In genomic region chr21:39316062-39316461, GRCh38 we compare ENCODE assay signal across 18 cellular contexts. TPM values are rescaled to one million over a fixed set of nuclear protein-coding genes. Genes with fewer than 3 reads are reported as not detected.
DNase-seq lines count a peak whose midpoint lies in the region; ATAC-seq and TF ChIP-seq lines count a peak whose summit lies in the region.
"Had no signal": no experiment of that assay in that cellular context is flagged by ENCODE, and none has a peak within 500 bp of the region (broad histone marks: within the 10 kb centered on the region; RNA-seq: fewer than 3 reads in every experiment).

No MANE protein-coding gene starts in this region.

- intact Hi-C loops in activated CD8-positive, alpha-beta T cell treated with anti-CD3 and anti-CD28 coated beads for 36 hours (cut with micrococcal nuclease) = no loop called here
- intact Hi-C loops in activated T-helper 1 cell treated with anti-CD3 and anti-CD28 coated beads, Interleukin-12 subunit alpha, Interleukin-12 subunit beta, Interleukin-2, Interleukin-4 antibody, amounts not matched to agents 30 ng/mL and 10 ng/mL and 1 ng/mL, durations not matched to agents 14 hours and 24 hours and 36 hours (cut with micrococcal nuclease) = no loop called here
- intact Hi-C loops in left ventricle myocardium inferior (cut with micrococcal nuclease) = no loop called here

- H3K4me1 ChIP-seq in KMS-11 (ENCODE audit: low read depth, poor library complexity, severe bottlenecking) (peaks cover 37% of the 10 kb centered on the region), left ventricle myocardium inferior (peaks cover 62% of the 10 kb centered on the region)

- H3K9ac ChIP-seq in KMS-11 = no peak overlapping the region

- H3K27me3 ChIP-seq in KMS-11 (ENCODE audit: insufficient read depth, low read depth) (no peaks in the 10 kb centered on the region), left ventricle myocardium inferior (ENCODE audit: low read depth) (no peaks in the 10 kb centered on the region)
- H3K27me3 ChIP-seq: colonic mucosa, vagina had no signal

- H3K79me2 ChIP-seq in KMS-11 (ENCODE audit: insufficient read depth, low read depth) = peaks cover 18% of the 10 kb centered on the region

- no peak overlapping the region for H2AFZ ChIP-seq in KMS-11 (ENCODE audit: low read depth)

- H3K36me3 Mint-ChIP-seq in activated CD8-positive, alpha-beta T cell treated with anti-CD3 and anti-CD28 coated beads for 36 hours (ENCODE audit: low read depth) = peaks cover 11% of the 10 kb centered on the region
- peaks cover 11% of the 10 kb centered on the region for H3K36me3 Mint-ChIP-seq in activated CD8-positive, alpha-beta T cell treated with anti-CD3 and anti-CD28 coated beads, Interleukin-2, amount 10 ng/mL, durations not matched to agents 7 days and 5 days (ENCODE audit: low read depth)
- H3K36me3 Mint-ChIP-seq in nephron (ENCODE audit: low read depth) = peaks cover 13% of the 10 kb centered on the region
- H3K36me3 Mint-ChIP-seq in activated T-helper 1 cell treated with anti-CD3 and anti-CD28 coated beads, Interleukin-12 subunit alpha, Interleukin-12 subunit beta, Interleukin-2, Interleukin-4 antibody, amounts not matched to agents 30 ng/mL and 10 ng/mL and 1 ng/mL, durations not matched to agents 14 hours and 24 hours and 36 hours (ENCODE audit: low read depth) = peaks cover 10% of the 10 kb centered on the region

- H3K4me1 Mint-ChIP-seq in activated CD8-positive, alpha-beta T cell treated with anti-CD3 and anti-CD28 coated beads for 36 hours (ENCODE audit: low read depth) = peaks cover 27% of the 10 kb centered on the region
- H3K4me1 Mint-ChIP-seq in activated CD8-positive, alpha-beta T cell treated with anti-CD3 and anti-CD28 coated beads, Interleukin-2, amount 10 ng/mL, durations not matched to agents 7 days and 5 days (ENCODE audit: low read depth) = peaks cover 27% of the 10 kb centered on the region
- H3K4me1 Mint-ChIP-seq in nephron = peaks cover 43% of the 10 kb centered on the region
- H3K4me1 Mint-ChIP-seq in activated T-helper 1 cell treated with anti-CD3 and anti-CD28 coated beads, Interleukin-12 subunit alpha, Interleukin-12 subunit beta, Interleukin-2, Interleukin-4 antibody, amounts not matched to agents 30 ng/mL and 10 ng/mL and 1 ng/mL, durations not matched to agents 14 hours and 24 hours and 36 hours (ENCODE audit: low read depth) = peaks cover 24% of the 10 kb centered on the region

- no peak overlapping the region for H3K27ac Mint-ChIP-seq in activated CD8-positive, alpha-beta T cell treated with anti-CD3 and anti-CD28 coated beads for 36 hours
- no peak overlapping the region for H3K27ac Mint-ChIP-seq in activated CD8-positive, alpha-beta T cell treated with anti-CD3 and anti-CD28 coated beads, Interleukin-2, amount 10 ng/mL, durations not matched to agents 7 days and 5 days
- peak overlapping the region; percentile 41 to 72 (median 54) for H3K27ac Mint-ChIP-seq in nephron
- no peak overlapping the region for H3K27ac Mint-ChIP-seq in activated T-helper 1 cell treated with anti-CD3 and anti-CD28 coated beads, Interleukin-12 subunit alpha, Interleukin-12 subunit beta, Interleukin-2, Interleukin-4 antibody, amounts not matched to agents 30 ng/mL and 10 ng/mL and 1 ng/mL, durations not matched to agents 14 hours and 24 hours and 36 hours
- H3K27ac Mint-ChIP-seq: activated naive CD8-positive, alpha-beta T cell treated with anti-CD3 and anti-CD28 coated beads, Interleukin-2, amount 10 ng/mL, durations not matched to agents 7 days and 5 days had no signal

- no peak for DNase-seq in activated CD8-positive, alpha-beta T cell treated with anti-CD3 and anti-CD28 coated beads for 36 hours
- DNase-seq in activated CD8-positive, alpha-beta T cell treated with anti-CD3 and anti-CD28 coated beads, Interleukin-2, amount 10 ng/mL, durations not matched to agents 7 days and 5 days = no peak
- peak; percentile 38 for DNase-seq in amniotic epithelial cell (ENCODE audit: low read depth)
- no peak for DNase-seq in activated T-helper 1 cell treated with anti-CD3 and anti-CD28 coated beads, Interleukin-12 subunit alpha, Interleukin-12 subunit beta, Interleukin-2, Interleukin-4 antibody, amounts not matched to agents 30 ng/mL and 10 ng/mL and 1 ng/mL, durations not matched to agents 14 hours and 24 hours and 36 hours (ENCODE audit: low spot score)
- DNase-seq in left ventricle myocardium inferior = no peak
- DNase-seq: activated CD4-positive, CD25-positive, alpha-beta regulatory T cell treated with anti-CD3 and anti-CD28 coated beads, Interleukin-2, amount 50 U/mL, for 72 hours; activated naive CD8-positive, alpha-beta T cell treated with anti-CD3 and anti-CD28 coated beads, Interleukin-2, amount 10 ng/mL, durations not matched to agents 7 days and 5 days; colonic mucosa; DND-41; foreskin melanocyte; NCI-H2029 treated with DMSO at 0.1 percent for 48 hours; NK-92 treated with Interleukin-12 subunit alpha and Interleukin-12 subunit beta, amount 100 ng/mL, for 24 hours; small intestine had no signal

- no peaks in the 10 kb centered on the region for H3K27me3 Mint-ChIP-seq in activated CD8-positive, alpha-beta T cell treated with anti-CD3 and anti-CD28 coated beads for 36 hours
- peaks cover 8% of the 10 kb centered on the region for H3K27me3 Mint-ChIP-seq in activated CD8-positive, alpha-beta T cell treated with anti-CD3 and anti-CD28 coated beads, Interleukin-2, amount 10 ng/mL, durations not matched to agents 7 days and 5 days (ENCODE audit: low read depth)
- no peaks in the 10 kb centered on the region for H3K27me3 Mint-ChIP-seq in nephron (ENCODE audit: low read depth)
- peaks cover 2% of the 10 kb centered on the region for H3K27me3 Mint-ChIP-seq in activated T-helper 1 cell treated with anti-CD3 and anti-CD28 coated beads, Interleukin-12 subunit alpha, Interleukin-12 subunit beta, Interleukin-2, Interleukin-4 antibody, amounts not matched to agents 30 ng/mL and 10 ng/mL and 1 ng/mL, durations not matched to agents 14 hours and 24 hours and 36 hours (ENCODE audit: insufficient read depth)

- POLR2A ChIA-PET in activated CD8-positive, alpha-beta T cell treated with anti-CD3 and anti-CD28 coated beads for 36 hours (lab: Charles Lee) = interaction anchor here (4.7 to 7.9 kb wide), 2 partner anchors 31 to 70 kb away, joined by 31 to 111 read pairs; partner anchors contain the start of gene HMGN1
- POLR2A ChIA-PET in activated CD8-positive, alpha-beta T cell treated with anti-CD3 and anti-CD28 coated beads, Interleukin-2, amount 10 ng/mL, durations not matched to agents 7 days and 5 days (lab: Charles Lee) = no interaction called here

- H4K20me1 ChIP-seq in KMS-11 (ENCODE audit: insufficient read depth) = peaks cover 9% of the 10 kb centered on the region; the same call in 1 of the 2 replicates

- peak overlapping the region; percentile 19; the same call in 1 of the 2 replicates for H3K4me2 ChIP-seq in KMS-11

- ATAC-seq in activated CD8-positive, alpha-beta T cell treated with anti-CD3 and anti-CD28 coated beads for 36 hours = peak; percentile 11
- no peak for ATAC-seq in activated CD8-positive, alpha-beta T cell treated with anti-CD3 and anti-CD28 coated beads, Interleukin-2, amount 10 ng/mL, durations not matched to agents 7 days and 5 days
- ATAC-seq in HG03139 (IDR thresholded peaks at IDR 0.05; ENCODE audit: unreplicated experiment) = no peak
- ATAC-seq: SK-N-SH treated with all-trans-retinoic acid at 6 μM for 48 hours had no signal

- no peaks in the 10 kb centered on the region for H3K36me3 ChIP-seq in KMS-11 (ENCODE audit: insufficient read depth)
- H3K36me3 ChIP-seq in left ventricle myocardium inferior = peaks cover 7% of the 10 kb centered on the region
- H3K36me3 ChIP-seq: colonic mucosa, vagina had no signal

- peak overlapping the region; percentile 6; the same call in 1 of the 2 replicates for H3K27ac ChIP-seq in KMS-11
- H3K27ac ChIP-seq in left ventricle myocardium inferior (replicated peaks) = no peak overlapping the region
- H3K27ac ChIP-seq: colonic mucosa, vagina had no signal

- H3K9me3 ChIP-seq in left ventricle myocardium inferior (replicated peaks) = no peaks in the 10 kb centered on the region
- H3K9me3 ChIP-seq: colonic mucosa, vagina had no signal

- CTCF ChIA-PET in activated CD8-positive, alpha-beta T cell treated with anti-CD3 and anti-CD28 coated beads for 36 hours (lab: Charles Lee) = interaction anchor here (1.2 kb wide), 1 partner anchor 72 kb away, joined by 3 read pairs; no protein-coding TSS in a partner anchor
- CTCF ChIA-PET in activated CD8-positive, alpha-beta T cell treated with anti-CD3 and anti-CD28 coated beads, Interleukin-2, amount 10 ng/mL, durations not matched to agents 7 days and 5 days (lab: Charles Lee) = no interaction called here

- TF ChIP-seq CTCF in activated CD8-positive, alpha-beta T cell treated with anti-CD3 and anti-CD28 coated beads for 36 hours (IDR thresholded peaks at IDR 0.05) = no peak
- TF ChIP-seq CTCF in KMS-11 (conservative IDR thresholded peaks at IDR 0.05; ENCODE audit: low read depth, low read length) (no peak), nephron (IDR thresholded peaks at IDR 0.05; ENCODE audit: unreplicated experiment in 3 of 3) (no peak), left ventricle myocardium inferior (IDR thresholded peaks at IDR 0.05; ENCODE audit: borderline replicate concordance) (no peak)

- H3K4me3 ChIP-seq in KMS-11 (IDR thresholded peaks at IDR 0.05; ENCODE audit: insufficient read depth, low read depth, low read length) = no peak overlapping the region
- no peak overlapping the region for H3K4me3 ChIP-seq in left ventricle myocardium inferior
- H3K4me3 ChIP-seq: colonic mucosa, vagina had no signal

- no peak overlapping the region for H3K4me3 Mint-ChIP-seq in activated CD8-positive, alpha-beta T cell treated with anti-CD3 and anti-CD28 coated beads for 36 hours
- no peak overlapping the region for H3K4me3 Mint-ChIP-seq in activated CD8-positive, alpha-beta T cell treated with anti-CD3 and anti-CD28 coated beads, Interleukin-2, amount 10 ng/mL, durations not matched to agents 7 days and 5 days
- H3K4me3 Mint-ChIP-seq in nephron = peak overlapping the region; percentile 11 to 59 (median 51)
- H3K4me3 Mint-ChIP-seq in activated T-helper 1 cell treated with anti-CD3 and anti-CD28 coated beads, Interleukin-12 subunit alpha, Interleukin-12 subunit beta, Interleukin-2, Interleukin-4 antibody, amounts not matched to agents 30 ng/mL and 10 ng/mL and 1 ng/mL, durations not matched to agents 14 hours and 24 hours and 36 hours = no peak overlapping the region
- H3K4me3 Mint-ChIP-seq: activated naive CD8-positive, alpha-beta T cell treated with anti-CD3 and anti-CD28 coated beads, Interleukin-2, amount 10 ng/mL, durations not matched to agents 7 days and 5 days had no signal

- no peaks in the 10 kb centered on the region for H3K9me3 Mint-ChIP-seq in activated CD8-positive, alpha-beta T cell treated with anti-CD3 and anti-CD28 coated beads for 36 hours
- H3K9me3 Mint-ChIP-seq in activated CD8-positive, alpha-beta T cell treated with anti-CD3 and anti-CD28 coated beads, Interleukin-2, amount 10 ng/mL, durations not matched to agents 7 days and 5 days (ENCODE audit: insufficient read depth) = no peaks in the 10 kb centered on the region
- H3K9me3 Mint-ChIP-seq in nephron = no peaks in the 10 kb centered on the region
- H3K9me3 Mint-ChIP-seq in activated T-helper 1 cell treated with anti-CD3 and anti-CD28 coated beads, Interleukin-12 subunit alpha, Interleukin-12 subunit beta, Interleukin-2, Interleukin-4 antibody, amounts not matched to agents 30 ng/mL and 10 ng/mL and 1 ng/mL, durations not matched to agents 14 hours and 24 hours and 36 hours = no peaks in the 10 kb centered on the region
- H3K9me3 Mint-ChIP-seq: activated naive CD8-positive, alpha-beta T cell treated with anti-CD3 and anti-CD28 coated beads, Interleukin-2, amount 10 ng/mL, durations not matched to agents 7 days and 5 days had no signal

RNA-seq across cellular contexts. Expression of gene BRWD1, which starts 2.6 kb away (rescaled TPM):
- total RNA-seq in activated CD8-positive, alpha-beta T cell treated with anti-CD3 and anti-CD28 coated beads for 36 hours = 10 to 100 TPM; 27.9 to 29.3 TPM
- 10 to 100 TPM; 31.9 to 36.0 TPM for total RNA-seq in activated CD8-positive, alpha-beta T cell treated with anti-CD3 and anti-CD28 coated beads, Interleukin-2, amount 10 ng/mL, durations not matched to agents 7 days and 5 days
- 34.7 and 38.1 TPM in 2 replicates for total RNA-seq in activated T-helper 1 cell treated with anti-CD3 and anti-CD28 coated beads, Interleukin-12 subunit alpha, Interleukin-12 subunit beta, Interleukin-2, Interleukin-4 antibody, amounts not matched to agents 30 ng/mL and 10 ng/mL and 1 ng/mL, durations not matched to agents 14 hours and 24 hours and 36 hours
- total RNA-seq in left ventricle myocardium inferior = 34.9 TPM

RNA-seq across cellular contexts. Expression of gene HMGN1, which starts 32.8 kb away (rescaled TPM):
- 100 to 1,000 TPM; 415 to 416 TPM for total RNA-seq in activated CD8-positive, alpha-beta T cell treated with anti-CD3 and anti-CD28 coated beads for 36 hours
- total RNA-seq in activated CD8-positive, alpha-beta T cell treated with anti-CD3 and anti-CD28 coated beads, Interleukin-2, amount 10 ng/mL, durations not matched to agents 7 days and 5 days = 100 to 1,000 TPM; 380 to 409 TPM
- 313 and 314 TPM in 2 replicates for total RNA-seq in activated T-helper 1 cell treated with anti-CD3 and anti-CD28 coated beads, Interleukin-12 subunit alpha, Interleukin-12 subunit beta, Interleukin-2, Interleukin-4 antibody, amounts not matched to agents 30 ng/mL and 10 ng/mL and 1 ng/mL, durations not matched to agents 14 hours and 24 hours and 36 hours
- total RNA-seq in left ventricle myocardium inferior = 64.5 TPM

Comparison
In these comparisons a context has a peak if more than half of its experiments do, and no peak if none do; other contexts are left out.
1. H3K27ac Mint-ChIP-seq: peak in nephron (3 of 3); none in activated CD8-positive, alpha-beta T cell treated with anti-CD3 and anti-CD28 coated beads for 36 hours (single experiment), activated CD8-positive, alpha-beta T cell treated with anti-CD3 and anti-CD28 coated beads, Interleukin-2, amount 10 ng/mL, durations not matched to agents 7 days and 5 days (single experiment) and activated T-helper 1 cell treated with anti-CD3 and anti-CD28 coated beads, Interleukin-12 subunit alpha, Interleukin-12 subunit beta, Interleukin-2, Interleukin-4 antibody, amounts not matched to agents 30 ng/mL and 10 ng/mL and 1 ng/mL, durations not matched to agents 14 hours and 24 hours and 36 hours (single experiment).
2. H3K4me3 Mint-ChIP-seq: peak in nephron (3 of 3); none in activated CD8-positive, alpha-beta T cell treated with anti-CD3 and anti-CD28 coated beads for 36 hours (single experiment), activated CD8-positive, alpha-beta T cell treated with anti-CD3 and anti-CD28 coated beads, Interleukin-2, amount 10 ng/mL, durations not matched to agents 7 days and 5 days (single experiment) and activated T-helper 1 cell treated with anti-CD3 and anti-CD28 coated beads, Interleukin-12 subunit alpha, Interleukin-12 subunit beta, Interleukin-2, Interleukin-4 antibody, amounts not matched to agents 30 ng/mL and 10 ng/mL and 1 ng/mL, durations not matched to agents 14 hours and 24 hours and 36 hours (single experiment).